In genomic region chr9:88773627-88774244, GRCh38 we compare ENCODE assay signal across 14 cellular contexts.
DNase-seq lines count a peak whose midpoint lies in the region; ATAC-seq, FAIRE-seq and TF ChIP-seq lines count a peak whose summit lies in the region.
"Had no signal": no experiment of that assay in that cellular context is flagged by ENCODE, and none has a peak within 500 bp of the region (broad histone marks: within the 10 kb centered on the region; RNA-seq: fewer than 3 reads in every experiment).

No MANE protein-coding gene starts in this region.

- no peak for ATAC-seq in K562
- no peak for ATAC-seq in GM21529 (IDR thresholded peaks at IDR 0.05; ENCODE audit: unreplicated experiment)
- ATAC-seq: esophagus mucosa had no signal

- no peak overlapping the region; the same call in 2 of the 3 replicates for H3K27ac ChIP-seq in K562 (ENCODE audit: extremely low read depth, low read depth, low read length)
- peak overlapping the region; percentile 43 for H3K27ac ChIP-seq in mesenchymal stem cell (ENCODE audit: low read length, poor library complexity, severe bottlenecking)
- no peak overlapping the region for H3K27ac ChIP-seq in ovary
- H3K27ac ChIP-seq: skin epidermis had no signal

- WGBS in K562 (ENCODE audit: insufficient coverage, low coverage, missing lambda C conversion rate): 66% methylated on average over 4 of the region's 4 CpGs
- 31% methylated on average over 3 of the region's 4 CpGs for WGBS in mesenchymal stem cell
- 57 to 63% (median 62%) methylated on average over 4 of the region's 4 CpGs for WGBS in ovary, 3 donors

- H3K4ac ChIP-seq in mesenchymal stem cell (ENCODE audit: low read depth in 1 of 2, low read length in 2 of 2): no peak overlapping the region

- H4K20me1 ChIP-seq in K562 (replicated peaks; ENCODE audit: control insufficient read depth, insufficient read depth, low read length): no peaks in the 10 kb centered on the region

- H3K79me1 ChIP-seq in mesenchymal stem cell (replicated peaks; ENCODE audit: low read length, poor library complexity, severe bottlenecking): no peaks in the 10 kb centered on the region

- H3K36me3 ChIP-seq in K562 (ENCODE audit: control insufficient read depth, insufficient read depth, low read length) (no peaks in the 10 kb centered on the region), mesenchymal stem cell (ENCODE audit: control insufficient read depth in 1 of 2, insufficient read depth in 2 of 2, low read depth in 1 of 2, low read length in 2 of 2) (no peaks in the 10 kb centered on the region), ovary (no peaks in the 10 kb centered on the region)

- TF ChIP-seq CTCF in AG10803 (conservative IDR thresholded peaks at IDR 0.05; ENCODE audit: low read length) (peak; percentile 23), K562 (IDR thresholded peaks at IDR 0.05 in 2 of 3, conservative IDR thresholded peaks at IDR 0.05 in 1 of 3; ENCODE audit: insufficient read depth in 2 of 3, low read depth in 1 of 3, low read length in 3 of 3) (no peak), ovary (IDR thresholded peaks at IDR 0.05) (no peak), GM10248 (IDR thresholded peaks at IDR 0.05; ENCODE audit: control extremely low read depth, extremely low read depth, low read depth, missing control alignments) (no peak)

- H3K18ac ChIP-seq in mesenchymal stem cell (ENCODE audit: low read depth in 1 of 2, low read length in 2 of 2): peak overlapping the region in 1 of 2 experiments; percentile 56

- intact Hi-C loops in K562 (cut with micrococcal nuclease): no loop called here
- intact Hi-C loops in ovary (cut with DNase I): no loop called here

- H4K91ac ChIP-seq in mesenchymal stem cell (ENCODE audit: low read length): no peak overlapping the region

- H3K4me3 ChIP-seq in AG10803 (ENCODE audit: low read length) (no peak overlapping the region), K562 (no peak overlapping the region), mesenchymal stem cell (ENCODE audit: insufficient read depth in 1 of 2, low read depth in 1 of 2, low read length in 2 of 2) (peak overlapping the region in 1 of 2 experiments; percentile 3), ovary (no peak overlapping the region)
- H3K4me3 ChIP-seq: skin epidermis had no signal

- H2AFZ ChIP-seq in K562 (ENCODE audit: low read depth, low read length) (no peak overlapping the region), mesenchymal stem cell (ENCODE audit: low read depth, low read length) (no peak overlapping the region)

- no peak overlapping the region for H4K8ac ChIP-seq in mesenchymal stem cell (ENCODE audit: low read length)

- TF ChIP-seq RAD21 in K562 (CRISPR knock-in tag; conservative IDR thresholded peaks at IDR 0.05 in 1 of 2, IDR thresholded peaks at IDR 0.05 in 1 of 2): no peak

- H2BK120ac ChIP-seq in mesenchymal stem cell (ENCODE audit: low read depth, low read length): no peak overlapping the region

- no peak for TF ChIP-seq EP300 in K562 (IDR thresholded peaks at IDR 0.05; ENCODE audit: low read length)
- TF ChIP-seq EP300 in ovary (IDR thresholded peaks at IDR 0.05): no peak

- no peak overlapping the region for H3K4me2 ChIP-seq in K562 (ENCODE audit: insufficient read depth, low read length)
- no peak overlapping the region for H3K4me2 ChIP-seq in mesenchymal stem cell (ENCODE audit: low read length, poor library complexity, severe bottlenecking)

- no peak overlapping the region for H3K9ac ChIP-seq in K562 (ENCODE audit: insufficient read depth in 1 of 2, low read depth in 2 of 2, low read length in 2 of 2)
- H3K9ac ChIP-seq in mesenchymal stem cell (ENCODE audit: low read length): peak overlapping the region; percentile 59

- H3K4me1 ChIP-seq in K562 (replicated peaks in 1 of 2; ENCODE audit: control insufficient read depth in 2 of 2, insufficient read depth in 2 of 2, low read length in 2 of 2): peaks cover 19 to 45% of the 10 kb centered on the region in 2 experiments
- H3K4me1 ChIP-seq in mesenchymal stem cell (ENCODE audit: control insufficient read depth, insufficient read depth, low read depth, low read length): peaks cover 21% of the 10 kb centered on the region
- peaks cover 15% of the 10 kb centered on the region for H3K4me1 ChIP-seq in ovary (ENCODE audit: insufficient read depth)

- no TSS peak for BruUV-seq in K562 (replicated peaks; lab: Mats Ljungman, UMichigan)

- H3K27me3 ChIP-seq in K562 (ENCODE audit: control insufficient read depth in 2 of 2, insufficient read depth in 2 of 2, low read length in 2 of 2) (no peaks in the 10 kb centered on the region), mesenchymal stem cell (ENCODE audit: control insufficient read depth in 1 of 2, insufficient read depth in 1 of 2, low read length in 2 of 2) (no peaks in the 10 kb centered on the region), ovary (no peaks in the 10 kb centered on the region)

- CTCF ChIA-PET in K562 (lab: Yijun Ruan, JAX; ENCODE audit: low intra/inter-chr PET ratio): no interaction called here
- CTCF ChIA-PET in GM10248 (lab: Yijun Ruan, JAX): no interaction called here

- no peaks in the 10 kb centered on the region for H3K9me1 ChIP-seq in K562 (ENCODE audit: control insufficient read depth, insufficient read depth, low read length)

- DNase-seq in AG10803 (ENCODE audit: low read depth) (no peak), M059J (ENCODE audit: low read depth) (peak; percentile 69), K562 (ENCODE audit: extremely low read depth in 1 of 4, low spot score in 3 of 4) (peak in 1 of 4 experiments; percentile 20), mesenchymal stem cell (peak; percentile 83), ovary (no peak), NCI-H2227 (lab: John Stamatoyannopoulos, UW; ENCODE audit: unreplicated experiment) (no peak), GM10248 (ENCODE audit: extremely low spot score) (no peak)
- DNase-seq: activated gamma-delta T cell treated with Interleukin-2 at 50 U/mL for 16 hours, Karpas-422, NCI-H2171, OCI-M1 had no signal

- H3K9me3 ChIP-seq in K562 (replicated peaks; ENCODE audit: control insufficient read depth, insufficient read depth, low read depth, low read length) (no peaks in the 10 kb centered on the region), mesenchymal stem cell (ENCODE audit: control insufficient read depth, low read length) (no peaks in the 10 kb centered on the region), ovary (no peaks in the 10 kb centered on the region)

- no peak overlapping the region for H3K23ac ChIP-seq in mesenchymal stem cell (ENCODE audit: low read length in 2 of 2)

- TF ChIP-seq POLR2A in K562 (conservative IDR thresholded peaks at IDR 0.05) (no peak), ovary (IDR thresholded peaks at IDR 0.05) (no peak)

- in situ Hi-C loops in K562 (cut with MboI): no loop called here

- POLR2A ChIA-PET in K562 (lab: Yijun Ruan, JAX) (no interaction called here), GM10248 (lab: Yijun Ruan, JAX) (no interaction called here)

- no peak overlapping the region for H2BK15ac ChIP-seq in mesenchymal stem cell (ENCODE audit: low read depth, poor library complexity, severe bottlenecking)

- no peak for FAIRE-seq in K562 (lab: Jason Lieb, UNC)

- no peak overlapping the region for H2AK5ac ChIP-seq in mesenchymal stem cell (ENCODE audit: low read length, severe bottlenecking)

- no peak overlapping the region for H2BK5ac ChIP-seq in mesenchymal stem cell (ENCODE audit: low read depth, low read length, poor library complexity, severe bottlenecking)

- no peak overlapping the region for H2BK12ac ChIP-seq in mesenchymal stem cell (ENCODE audit: low read length in 2 of 2)

- H3K14ac ChIP-seq in mesenchymal stem cell (ENCODE audit: low read length in 2 of 2): no peak overlapping the region

- H3K79me2 ChIP-seq in K562 (ENCODE audit: control insufficient read depth, insufficient read depth, low read length): no peaks in the 10 kb centered on the region

TF ChIP-seq in K562, 482 proteins besides CTCF, POLR2A, EP300 and RAD21:
- TF ChIP-seq C11orf30 (IDR thresholded peaks at IDR 0.05; ENCODE audit: low read depth): peak; percentile 47
- no peak for TF ChIP-seq FOXA3 (CRISPR knock-in tag; conservative IDR thresholded peaks at IDR 0.05 in 1 of 2, IDR thresholded peaks at IDR 0.05 in 1 of 2)
TF ChIP-seq in K562: peak in this region for 1.

Comparison
In these comparisons a context has a peak if more than half of its experiments do, and no peak if none do; other contexts are left out.
1. DNase-seq: peak in M059J (single experiment) and mesenchymal stem cell (single experiment); none in AG10803 (single experiment), ovary (0 of 5), NCI-H2227 (single experiment) and GM10248 (single experiment).